Comparison of ENCODE assay signal across 21 cellular contexts in the genomic region with DNA sequence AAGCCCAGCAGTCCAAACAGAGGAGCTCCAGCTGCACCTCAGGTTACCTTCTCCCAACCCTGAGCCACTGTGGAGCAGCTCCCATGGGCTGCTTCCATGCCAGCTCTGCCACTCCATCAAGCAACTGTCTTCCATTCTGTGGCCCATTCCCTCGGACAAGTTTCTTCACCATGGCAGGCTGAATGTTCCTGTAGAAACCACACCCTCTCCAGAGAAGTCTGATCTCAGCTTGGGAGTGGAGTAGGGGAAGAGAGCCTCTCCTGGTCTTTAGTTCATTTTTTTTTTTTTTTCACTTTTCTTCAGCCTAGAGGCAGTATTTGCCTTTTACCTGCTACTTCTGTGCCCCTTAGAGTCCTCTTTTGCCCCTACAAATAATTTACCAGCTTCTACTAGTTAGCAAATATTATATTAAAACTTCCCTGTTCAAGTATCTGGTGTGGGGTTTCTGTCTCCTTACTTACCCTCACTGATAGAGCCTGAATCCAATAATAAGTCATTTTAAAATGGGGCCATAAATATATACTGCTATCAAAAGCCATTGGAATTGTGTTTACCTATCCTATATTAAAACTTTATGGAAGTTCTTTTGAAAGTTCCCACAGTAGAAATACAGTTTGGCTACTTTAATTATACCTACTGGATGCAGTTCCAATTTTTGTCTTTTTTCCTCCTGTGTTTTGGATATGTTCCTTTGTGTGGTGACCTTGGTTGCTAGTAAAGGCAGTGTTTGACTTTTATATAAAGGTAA. TPM values are rescaled to one million over a fixed set of nuclear protein-coding genes. Genes with fewer than 3 reads are reported as not detected.
DNase-seq lines count a peak whose midpoint lies in the region; ATAC-seq and TF ChIP-seq lines count a peak whose summit lies in the region.
"Had no signal": no experiment of that assay in that cellular context is flagged by ENCODE, and none has a peak within 500 bp of the region (broad histone marks: within the 10 kb centered on the region; RNA-seq: fewer than 3 reads in every experiment).

No MANE protein-coding gene starts in this region.

- peak; percentile 79 for ATAC-seq in left colon
- no peak for ATAC-seq in GM21526 (IDR thresholded peaks at IDR 0.05; ENCODE audit: low FRiP score, unreplicated experiment)

- H3K23ac ChIP-seq in H9 (ENCODE audit: insufficient read length, low read depth, low read length): no peak overlapping the region

- no peak overlapping the region for H3K4me3 Mint-ChIP-seq in H9
- H3K4me3 Mint-ChIP-seq: IgD-negative memory B cell had no signal

- no peak overlapping the region for H3T11ph ChIP-seq in H9 (ENCODE audit: low read length)

- intact Hi-C loops in left colon (cut with DNase I, micrococcal nuclease): no loop called here
- intact Hi-C loops in transverse colon (cut with DNase I; ENCODE audit: low total_unique reads): no loop called here

- H4K8ac ChIP-seq in H9 (replicated peaks; ENCODE audit: insufficient read length, low read depth, low read length): no peak overlapping the region

- H4K5ac ChIP-seq in H9 (ENCODE audit: insufficient read length, low read depth, low read length): no peak overlapping the region

- no peak overlapping the region for H2AK5ac ChIP-seq in H9 (ENCODE audit: insufficient read length, low read length)

- H3K27me3 Mint-ChIP-seq in H9 (ENCODE audit: low read depth): no peaks in the 10 kb centered on the region
- H3K27me3 Mint-ChIP-seq: IgD-negative memory B cell had no signal

- in situ Hi-C loops in SK-MEL-5 (cut with HindIII; ENCODE audit: low pct_unique_long_range_greater_than_20kb, low sequenced_read_pairs) (no loop called here), transverse colon (cut with MboI; ENCODE audit: low pct_ligation_motif_present in 1 of 4, low pct_unique_long_range_greater_than_20kb in 1 of 4, low sequenced_read_pairs in 3 of 4) (no loop called here)

- H2BK15ac ChIP-seq in H9 (ENCODE audit: low read depth, low read length): no peak overlapping the region

- H4K91ac ChIP-seq in H9 (ENCODE audit: insufficient read length, low read depth, low read length): no peak overlapping the region

- H3K14ac ChIP-seq in H9 (ENCODE audit: insufficient read depth, low read length): no peak overlapping the region

- H3K18ac ChIP-seq in H9 (ENCODE audit: insufficient read length, low read depth, low read length): no peak overlapping the region

- H3K27me3 ChIP-seq in H9 (ENCODE audit: insufficient read depth, low read length) (no peaks in the 10 kb centered on the region), transverse colon (no peaks in the 10 kb centered on the region)
- H3K27me3 ChIP-seq: BLaER1 treated with 17β-estradiol and CSF1 and Interleukin-3, amounts not matched to agents 10 nM and 100 nM had no signal

- H3K4me3 ChIP-seq in transverse colon: no peak overlapping the region
- H3K4me3 ChIP-seq: BLaER1 treated with 17β-estradiol and CSF1 and Interleukin-3, amounts not matched to agents 10 nM and 100 nM had no signal

- no peak overlapping the region for H2BK12ac ChIP-seq in H9 (ENCODE audit: insufficient read length, low read depth, low read length)

- H3K4me1 ChIP-seq in H9 (ENCODE audit: insufficient read depth, low read length) (no peaks in the 10 kb centered on the region; the same call in 1 of the 2 replicates), transverse colon (peaks cover 0 to 14% (median 0%) of the 10 kb centered on the region in 4 donors)
- H3K4me1 ChIP-seq: BLaER1 treated with 17β-estradiol and CSF1 and Interleukin-3, amounts not matched to agents 10 nM and 100 nM had no signal

- peaks cover 3 to 9% of the 10 kb centered on the region in 2 experiments; a peak in 2 of 4 replicates for H3K4me1 Mint-ChIP-seq in H9
- H3K4me1 Mint-ChIP-seq: IgD-negative memory B cell had no signal

- TF ChIP-seq CTCF in H9 (conservative IDR thresholded peaks at IDR 0.05): no peak
- no peak for TF ChIP-seq CTCF in transverse colon (IDR thresholded peaks at IDR 0.05)

- no peak overlapping the region for H3K9ac ChIP-seq in H9 (ENCODE audit: extremely low read depth, insufficient read length, low read length)
- H3K9ac ChIP-seq: BLaER1 treated with 17β-estradiol and CSF1 and Interleukin-3, amounts not matched to agents 10 nM and 100 nM had no signal

- no peaks in the 10 kb centered on the region for H3K79me2 ChIP-seq in H9 (ENCODE audit: insufficient read depth, low read length)

- no peak overlapping the region for H2BK20ac ChIP-seq in H9 (ENCODE audit: low read depth, low read length, poor library complexity, severe bottlenecking)

- TF ChIP-seq POLR2A in transverse colon (IDR thresholded peaks at IDR 0.05): no peak

- no peaks in the 10 kb centered on the region for H3K23me2 ChIP-seq in H9 (ENCODE audit: insufficient read length, low read depth, low read length, poor library complexity, severe bottlenecking)

- H2AFZ ChIP-seq in H9 (ENCODE audit: low read length): no peak overlapping the region

- WGBS in H9 (ENCODE audit: extremely low coverage, insufficient read length, low lambda C conversion rate): no CpG with 5 or more reads among the region's 1 CpG
- 36% methylated on average over 1 of the region's 1 CpG; no CpG with 5 or more reads in 1 of the 2 donors for WGBS in transverse colon (ENCODE audit: low coverage in 1 of 2), 2 donors

- H2BK5ac ChIP-seq in H9 (ENCODE audit: insufficient read length, low read length): no peak overlapping the region

- peak overlapping the region in 2 of 3 experiments; percentile 61 to 64; a peak in 4 of 7 replicates for H3K27ac Mint-ChIP-seq in H9
- H3K27ac Mint-ChIP-seq: IgD-negative memory B cell had no signal

- H3K36me3 ChIP-seq in transverse colon: peaks cover 0 to 6% (median 0%) of the 10 kb centered on the region in 4 donors

- DNase-seq in H9 (no peak), SK-MEL-5 (ENCODE audit: low read depth, low spot score) (peak; percentile 16), left colon (peak in 1 of 2 donors; percentile 31), transverse colon (no peak), kidney tubule cell (ENCODE audit: low spot score) (no peak), DMS 273 treated with DMSO at 0.1 percent for 48 hours (lab: John Stamatoyannopoulos, UW) (no peak)
- DNase-seq: DND-41, GOT3, Kasumi-1, MM.1S, NCI-H1092, NCI-H1436 treated with DMSO at 0.1 percent for 48 hours, NCI-H2029 treated with DMSO at 0.1 percent for 48 hours, NCI-H774, SHP77 had no signal

- no peak for TF ChIP-seq EP300 in transverse colon (IDR thresholded peaks at IDR 0.05; ENCODE audit: low read depth)

- no peak overlapping the region for H2BK120ac ChIP-seq in H9 (ENCODE audit: low read depth, low read length, poor library complexity, severe bottlenecking)

- H3K36me3 Mint-ChIP-seq in H9 (ENCODE audit: insufficient read depth in 1 of 3, low read depth in 3 of 3): peaks cover 0 to 6% (median 4%) of the 10 kb centered on the region in 3 experiments; a peak in 3 of 7 replicates
- H3K36me3 Mint-ChIP-seq: IgD-negative memory B cell had no signal

- no peaks in the 10 kb centered on the region for H3K9me3 Mint-ChIP-seq in H9

- H3K79me1 ChIP-seq in H9 (ENCODE audit: insufficient read depth, low read depth, low read length, poor library complexity, severe bottlenecking): no peaks in the 10 kb centered on the region

- H3K27ac ChIP-seq in H9 (ENCODE audit: insufficient read length, low read depth, low read length) (no peak overlapping the region), transverse colon (peak overlapping the region in 3 of 4 donors; percentile 31 to 54 (median 35))
- H3K27ac ChIP-seq: BLaER1 treated with 17β-estradiol and CSF1 and Interleukin-3, amounts not matched to agents 10 nM and 100 nM had no signal

- H3K4ac ChIP-seq in H9 (ENCODE audit: low read depth, low read length): no peak overlapping the region

- H3K9me3 ChIP-seq in H9 (ENCODE audit: control insufficient read depth, low read depth, low read length) (no peaks in the 10 kb centered on the region), transverse colon (no peaks in the 10 kb centered on the region)

- H3K4me2 ChIP-seq in H9 (ENCODE audit: insufficient read depth, insufficient read length, low read length): no peak overlapping the region
- H3K4me2 ChIP-seq: BLaER1 treated with 17β-estradiol and CSF1 and Interleukin-3, amounts not matched to agents 10 nM and 100 nM had no signal

- H4K20me1 ChIP-seq in H9 (ENCODE audit: control insufficient read depth, insufficient read depth, insufficient read length): no peaks in the 10 kb centered on the region
- H4K20me1 ChIP-seq: BLaER1 treated with 17β-estradiol and CSF1 and Interleukin-3, amounts not matched to agents 10 nM and 100 nM had no signal

- no peak overlapping the region for H3K56ac ChIP-seq in H9 (ENCODE audit: insufficient read length, low read depth, low read length)

RNA-seq across cellular contexts. Expression of a gene that starts 11.7 kb away (rescaled TPM):
- total RNA-seq in H9 (2021): not detected in 2 replicates
- 0.11 TPM in 1 of 2 replicates, not detected in the other for total RNA-seq in SK-MEL-5 (2014; rRNA removed; shearing (Covaris generic))
- not detected in 2 replicates for polyA plus RNA-seq in SK-MEL-5 (2015; cell fraction: cytosol; rRNA removed)
- not detected in 2 replicates for polyA plus RNA-seq in SK-MEL-5 (2015; cell fraction: nucleus; rRNA removed)
- 10 to 100 TPM in 1 of 2 donors, 1 to 10 TPM in 1; 2.3 to 15.2 TPM for total RNA-seq in left colon
- 10 to 100 TPM in 1 of 4 donors, 1 to 10 TPM in 3; 5.4 to 21.8 (median 7.5) TPM for total RNA-seq in transverse colon
- total RNA-seq: G401, NCI-H460, OCI-LY7 had no signal
- polyA plus RNA-seq: IgD-negative memory B cell had no signal
